25 cellular contexts compared by ENCODE assay signal in the genomic region with DNA sequence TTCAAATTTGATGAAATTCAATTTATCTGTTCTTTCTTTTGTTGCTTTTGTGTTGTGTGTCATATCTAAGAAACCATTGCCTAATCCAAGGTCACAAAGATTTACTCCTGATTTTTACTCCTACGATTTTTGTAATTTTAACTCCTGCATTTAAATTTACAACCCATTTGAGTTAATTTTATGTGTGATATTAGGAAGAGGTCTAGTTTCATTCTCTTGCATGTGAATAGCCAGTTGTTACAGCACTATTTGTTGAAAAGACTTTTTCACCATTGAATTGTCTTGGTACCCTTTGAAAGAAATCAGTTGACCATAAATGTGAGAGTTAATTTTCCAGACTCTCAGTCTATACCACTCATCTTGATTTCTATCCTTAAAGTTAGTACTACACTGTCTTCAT.
"Had no signal": no experiment of that assay in that cellular context is flagged by ENCODE, and none has a peak within 500 bp of the region (broad histone marks: within the 10 kb centered on the region; RNA-seq: fewer than 3 reads in every experiment).

No MANE protein-coding gene starts in this region.

- ATAC-seq: effector memory CD8-positive, alpha-beta T cell; esophagus mucosa; foreskin keratinocyte; gastrocnemius medialis; gastroesophageal sphincter; heart left ventricle; heart right ventricle had no signal

- H3K27ac Mint-ChIP-seq: dendritic cell treated with granulocyte-macrophage colony-stimulating factor and Interleukin-4, amounts not matched to agents 40 ng/mL and 50 ng/mL, for 4 days; effector memory CD8-positive, alpha-beta T cell; endodermal cell had no signal

- H3K9me3 Mint-ChIP-seq: dendritic cell treated with granulocyte-macrophage colony-stimulating factor and Interleukin-4, amounts not matched to agents 40 ng/mL and 50 ng/mL, for 4 days; effector memory CD8-positive, alpha-beta T cell; endodermal cell had no signal

- H3K27me3 Mint-ChIP-seq: dendritic cell treated with granulocyte-macrophage colony-stimulating factor and Interleukin-4, amounts not matched to agents 40 ng/mL and 50 ng/mL, for 4 days; effector memory CD8-positive, alpha-beta T cell had no signal

- FAIRE-seq: colon, endothelial cell of umbilical vein, frontal cortex had no signal

- DNase-seq: colonic mucosa; cortex of kidney; dermis blood vessel endothelial cell; dorsolateral prefrontal cortex; effector CD4-positive, alpha-beta T cell; effector CD8-positive, alpha-beta T cell; effector memory CD4-positive, alpha-beta T cell; effector memory CD8-positive, alpha-beta T cell; endodermal cell; erythroblast; esophagus squamous epithelium; foreskin fibroblast; foreskin keratinocyte; foreskin melanocyte; gastrocnemius medialis; glutamatergic neuron; head of caudate nucleus; heart left ventricle; heart right ventricle had no signal

- H3K4me1 Mint-ChIP-seq: endodermal cell had no signal

- H3K4me3 Mint-ChIP-seq: dendritic cell treated with granulocyte-macrophage colony-stimulating factor and Interleukin-4, amounts not matched to agents 40 ng/mL and 50 ng/mL, for 4 days; effector memory CD8-positive, alpha-beta T cell; endodermal cell had no signal
